ENCODE assay signal across 14 cellular contexts in genomic region chr10:97365761-97366351, GRCh38. TPM values are rescaled to one million over a fixed set of nuclear protein-coding genes. Genes with fewer than 3 reads are reported as not detected.
DNase-seq lines count a peak whose midpoint lies in the region; ATAC-seq, FAIRE-seq and TF ChIP-seq lines count a peak whose summit lies in the region.
"Had no signal": no experiment of that assay in that cellular context is flagged by ENCODE, and none has a peak within 500 bp of the region (broad histone marks: within the 10 kb centered on the region; RNA-seq: fewer than 3 reads in every experiment).

No MANE protein-coding gene starts in this region.

- H3K36me3 Mint-ChIP-seq in stimulated activated naive B cell treated with anti-CD40 and anti-IgM and Interleukin-4, amounts not matched to agents 10 μg/mL and 1 μg/mL and 100 μg/mL, for 72 hours = peaks cover 77 to 86% of the 10 kb centered on the region in 2 donors
- H3K36me3 Mint-ChIP-seq in neural progenitor cell = peaks cover 9% of the 10 kb centered on the region

- TF ChIP-seq CTCF in left ventricle myocardium inferior (IDR thresholded peaks at IDR 0.05; ENCODE audit: borderline replicate concordance) (no peak), D721Med (IDR thresholded peaks at IDR 0.05; ENCODE audit: insufficient read depth, missing control alignments) (no peak), neural progenitor cell (IDR thresholded peaks at IDR 0.05) (no peak)

- H3K4me1 Mint-ChIP-seq in stimulated activated naive B cell treated with anti-CD40 and anti-IgM and Interleukin-4, amounts not matched to agents 10 μg/mL and 1 μg/mL and 100 μg/mL, for 72 hours = peaks cover 19 to 37% of the 10 kb centered on the region in 2 donors
- no peaks in the 10 kb centered on the region for H3K4me1 Mint-ChIP-seq in neural progenitor cell

- H3K36me3 ChIP-seq in Karpas-422 (ENCODE audit: insufficient read depth, low read length) (no peaks in the 10 kb centered on the region), left ventricle myocardium inferior (peaks cover 68% of the 10 kb centered on the region), neural progenitor cell (no peaks in the 10 kb centered on the region)

- no peaks in the 10 kb centered on the region for H3K27me3 Mint-ChIP-seq in stimulated activated naive B cell treated with anti-CD40 and anti-IgM and Interleukin-4, amounts not matched to agents 10 μg/mL and 1 μg/mL and 100 μg/mL, for 72 hours
- peaks cover 2% of the 10 kb centered on the region for H3K27me3 Mint-ChIP-seq in neural progenitor cell (ENCODE audit: insufficient read depth, low read depth)

- peak; percentile 42 for DNase-seq in Karpas-422
- peak; percentile 100 for DNase-seq in SKM-1 treated with dmso at 0.1 percent for 144 hours (lab: John Stamatoyannopoulos, UW; ENCODE audit: unreplicated experiment)
- DNase-seq in left ventricle myocardium inferior = no peak
- no peak for DNase-seq in stimulated activated naive B cell treated with anti-CD40 and anti-IgM and Interleukin-4, amounts not matched to agents 10 μg/mL and 1 μg/mL and 100 μg/mL, for 72 hours
- DNase-seq in GM03348 (ENCODE audit: low spot score) = no peak
- DNase-seq in D721Med (ENCODE audit: insufficient read length, low spot score) = no peak
- DNase-seq in neural progenitor cell (ENCODE audit: low spot score) = no peak
- DNase-seq: activated CD4-positive, alpha-beta T cell treated with anti-CD3 and anti-CD28 coated beads for 4 hours; brain microvascular endothelial cell; NCI-H146; NCI-H526 had no signal

- H3K4me2 ChIP-seq in Karpas-422 (ENCODE audit: low read depth, low read length, poor library complexity, severe bottlenecking) (no peak overlapping the region), neural progenitor cell (no peak overlapping the region)

- no peak overlapping the region for H2AFZ ChIP-seq in Karpas-422 (ENCODE audit: low read length)
- no peak overlapping the region for H2AFZ ChIP-seq in neural progenitor cell (replicated peaks)

- H3K27ac ChIP-seq in Karpas-422 (ENCODE audit: low read length) (no peak overlapping the region), left ventricle myocardium inferior (replicated peaks) (peak overlapping the region; percentile 40), neural progenitor cell (no peak overlapping the region)
- H3K27ac ChIP-seq: brain microvascular endothelial cell, epithelial cell of prostate, SK-N-MC had no signal

- H3K4me3 Mint-ChIP-seq in stimulated activated naive B cell treated with anti-CD40 and anti-IgM and Interleukin-4, amounts not matched to agents 10 μg/mL and 1 μg/mL and 100 μg/mL, for 72 hours = peak overlapping the region; percentile 59 to 70
- no peak overlapping the region for H3K4me3 Mint-ChIP-seq in neural progenitor cell

- no peaks in the 10 kb centered on the region for H3K9me3 Mint-ChIP-seq in stimulated activated naive B cell treated with anti-CD40 and anti-IgM and Interleukin-4, amounts not matched to agents 10 μg/mL and 1 μg/mL and 100 μg/mL, for 72 hours
- H3K9me3 Mint-ChIP-seq in neural progenitor cell = no peaks in the 10 kb centered on the region

- FAIRE-seq in D721Med (lab: Jason Lieb, UNC) = no peak
- FAIRE-seq: H54 had no signal

- H4K20me1 ChIP-seq in Karpas-422 (ENCODE audit: insufficient read depth, low read depth, low read length) (no peaks in the 10 kb centered on the region), neural progenitor cell (ENCODE audit: low read depth) (no peaks in the 10 kb centered on the region)

- H3K4me3 ChIP-seq in Karpas-422 (ENCODE audit: low read length) (no peak overlapping the region), left ventricle myocardium inferior (no peak overlapping the region), neural progenitor cell (no peak overlapping the region)
- H3K4me3 ChIP-seq: SK-N-MC had no signal

- H3K9me3 ChIP-seq in Karpas-422 (ENCODE audit: low read length) (no peaks in the 10 kb centered on the region), left ventricle myocardium inferior (replicated peaks) (no peaks in the 10 kb centered on the region), neural progenitor cell (ENCODE audit: low read depth) (no peaks in the 10 kb centered on the region)

- no peaks in the 10 kb centered on the region for H3F3A ChIP-seq in neural progenitor cell (ENCODE audit: low read depth)

- H3K79me2 ChIP-seq in Karpas-422 (ENCODE audit: low read length) (no peaks in the 10 kb centered on the region), neural progenitor cell (ENCODE audit: low read depth) (no peaks in the 10 kb centered on the region)

- no peak overlapping the region for H3K9ac ChIP-seq in Karpas-422 (ENCODE audit: low read length)
- H3K9ac ChIP-seq in neural progenitor cell = no peak overlapping the region

- H3K27ac Mint-ChIP-seq in stimulated activated naive B cell treated with anti-CD40 and anti-IgM and Interleukin-4, amounts not matched to agents 10 μg/mL and 1 μg/mL and 100 μg/mL, for 72 hours = peak overlapping the region; percentile 94
- no peak overlapping the region for H3K27ac Mint-ChIP-seq in neural progenitor cell

- H3K9me2 ChIP-seq in Karpas-422 (replicated peaks; ENCODE audit: insufficient read depth, low read length) = no peaks in the 10 kb centered on the region

- H3K27me3 ChIP-seq in Karpas-422 (ENCODE audit: low read length) (no peaks in the 10 kb centered on the region), left ventricle myocardium inferior (ENCODE audit: low read depth) (no peaks in the 10 kb centered on the region), neural progenitor cell (no peaks in the 10 kb centered on the region)
- H3K27me3 ChIP-seq: brain microvascular endothelial cell had no signal

- peaks cover 4% of the 10 kb centered on the region for H3K4me1 ChIP-seq in Karpas-422 (ENCODE audit: low read length)
- peaks cover 9% of the 10 kb centered on the region for H3K4me1 ChIP-seq in left ventricle myocardium inferior
- no peaks in the 10 kb centered on the region for H3K4me1 ChIP-seq in neural progenitor cell

- peak; percentile 88 for ATAC-seq in stimulated activated naive B cell treated with anti-CD40 and anti-IgM and Interleukin-4, amounts not matched to agents 10 μg/mL and 1 μg/mL and 100 μg/mL, for 72 hours (replicated peaks)

- intact Hi-C loops in left ventricle myocardium inferior (cut with micrococcal nuclease) = no loop called here

RNA-seq across cellular contexts. Expression of gene FRAT2, which starts 31.3 kb away (rescaled TPM):
- total RNA-seq in Karpas-422 (2014; rRNA removed; shearing (Covaris generic); ENCODE audit: low replicate concordance) = 8.3 and 12.0 TPM in 2 replicates
- total RNA-seq in left ventricle myocardium inferior = 5.9 TPM
- total RNA-seq in neural progenitor cell (ENCODE audit: low replicate concordance) = 14.9 and 27.4 TPM in 2 replicates

RNA-seq across cellular contexts. Expression of gene RRP12, which starts 35.3 kb away (rescaled TPM):
- total RNA-seq in Karpas-422 (2014; rRNA removed; shearing (Covaris generic); ENCODE audit: low replicate concordance) = 16.2 and 16.5 TPM in 2 replicates
- total RNA-seq in left ventricle myocardium inferior (15.2 TPM), neural progenitor cell (ENCODE audit: low replicate concordance) (6.1 and 13.8 TPM in 2 replicates)

RNA-seq across cellular contexts. Expression of gene FRAT1, which starts 46.8 kb away (rescaled TPM):
- 2.5 and 3.6 TPM in 2 replicates for total RNA-seq in Karpas-422 (2014; rRNA removed; shearing (Covaris generic); ENCODE audit: low replicate concordance)
- total RNA-seq in left ventricle myocardium inferior = 4.2 TPM
- total RNA-seq in neural progenitor cell (ENCODE audit: low replicate concordance) = 2.0 and 8.8 TPM in 2 replicates

Comparison
In these comparisons a context has a peak if more than half of its experiments do, and no peak if none do; other contexts are left out.
1. DNase-seq: peak in Karpas-422 (single experiment) and SKM-1 treated with dmso at 0.1 percent for 144 hours (single experiment); none in left ventricle myocardium inferior (single experiment), stimulated activated naive B cell treated with anti-CD40 and anti-IgM and Interleukin-4, amounts not matched to agents 10 μg/mL and 1 μg/mL and 100 μg/mL, for 72 hours (single experiment), GM03348 (single experiment), D721Med (single experiment) and neural progenitor cell (single experiment).